Comparison of ENCODE assay signal across 8 cellular contexts in genomic region chr11:59142530-59143507, GRCh38. TPM values are rescaled to one million over a fixed set of nuclear protein-coding genes. Genes with fewer than 3 reads are reported as not detected.
DNase-seq lines count a peak whose midpoint lies in the region; ATAC-seq and TF ChIP-seq lines count a peak whose summit lies in the region.

TSS of gene FAM111A (plus strand) at chr11:59142856. CDS start at chr11:59148873, 6,017 bp downstream.

- H3K9me3 ChIP-seq in left ventricle myocardium inferior (replicated peaks) = no peaks in the 10 kb centered on the region
- no peaks in the 10 kb centered on the region for H3K9me3 ChIP-seq in upper lobe of left lung

- peaks cover 36% of the 10 kb centered on the region for H3K4me1 ChIP-seq in left ventricle myocardium inferior
- peaks cover 19 to 40% (median 28%) of the 10 kb centered on the region in 4 donors for H3K4me1 ChIP-seq in upper lobe of left lung

- H3K4me3 ChIP-seq in HFF-Myc (replicated peaks; ENCODE audit: low read depth, low read length) = peak within 1 kb of the TSS; percentile 63
- peak within 1 kb of the TSS; percentile 78 for H3K4me3 ChIP-seq in left ventricle myocardium inferior
- H3K4me3 ChIP-seq in upper lobe of left lung = peak within 1 kb of the TSS; percentile 59 to 94 (median 73)

- no peaks in the 10 kb centered on the region for H3K27me3 ChIP-seq in left ventricle myocardium inferior (ENCODE audit: low read depth)
- H3K27me3 ChIP-seq in upper lobe of left lung = no peaks in the 10 kb centered on the region

- TF ChIP-seq CTCF in GM10266 (IDR thresholded peaks at IDR 0.05; ENCODE audit: control insufficient read depth, insufficient read depth, low read depth, missing control alignments) (peak; percentile 71), HFF-Myc (IDR thresholded peaks at IDR 0.05; ENCODE audit: low read depth, low read length, missing control alignments) (no peak), left ventricle myocardium inferior (IDR thresholded peaks at IDR 0.05; ENCODE audit: borderline replicate concordance) (peak; percentile 37), upper lobe of left lung (IDR thresholded peaks at IDR 0.05) (peak in 2 of 6 experiments; percentile 28 to 33)

- ATAC-seq in upper lobe of left lung (ENCODE audit: low FRiP score in 2 of 2) = peak; percentile 96 to 97

- intact Hi-C loops in T-helper 1 cell treated with Interleukin-12 subunit alpha and Interleukin-12 subunit beta and Interleukin-4 antibody, amounts not matched to agents 30 ng/mL and 1 ng/mL, for 36 hours (cut with micrococcal nuclease) = loop anchor here (1.0 to 10.0 kb wide), 16 partner anchors 15 to 1806 kb away; partner anchors contain the start of genes FAM111B, MED19, MRPL16 and P2RX3
- intact Hi-C loops in left ventricle myocardium inferior (cut with micrococcal nuclease) (no loop called here), posterior vena cava (cut with DNase I) (loop anchor here in 1 of 2 donors (5.0 kb wide), 1 partner anchor 1821 kb away; the partner anchor contains the start of gene TNKS1BP1)

- WGBS in upper lobe of left lung, 2 donors = 0% methylated on average over 34 to 50 of the region's 50 CpGs

- H3K27ac ChIP-seq in left ventricle myocardium inferior (replicated peaks) = peak within 1 kb of the TSS; percentile 90
- H3K27ac ChIP-seq in upper lobe of left lung = peak within 1 kb of the TSS; percentile 94 to 97 (median 97)

- no peak for TF ChIP-seq EP300 in upper lobe of left lung (IDR thresholded peaks at IDR 0.05)

- TF ChIP-seq POLR2A in upper lobe of left lung (IDR thresholded peaks at IDR 0.05) = peak in 3 of 4 donors; percentile 38 to 73 (median 42)

- DNase-seq in GM10266 (ENCODE audit: extremely low spot score) (peak; percentile 84), HFF-Myc (ENCODE audit: extremely low read depth, low read depth) (peak; percentile 52), MV-4-11 (lab: John Stamatoyannopoulos, UW) (peak; percentile 86), amniotic epithelial cell (ENCODE audit: low read depth) (peak; percentile 77), left ventricle myocardium inferior (peak; percentile 90), posterior vena cava (ENCODE audit: low spot score) (peak; percentile 96), upper lobe of left lung (peak; percentile 91 to 96)

- H3K36me3 ChIP-seq in left ventricle myocardium inferior (peaks cover 9% of the 10 kb centered on the region), upper lobe of left lung (peaks cover 0 to 12% (median 0%) of the 10 kb centered on the region in 4 donors)

RNA-seq across cellular contexts. Expression of gene FAM111A, which starts in this region (rescaled TPM):
- total RNA-seq in T-helper 1 cell treated with Interleukin-12 subunit alpha and Interleukin-12 subunit beta and Interleukin-4 antibody, amounts not matched to agents 30 ng/mL and 1 ng/mL, for 36 hours = 121 and 122 TPM in 2 replicates
- total RNA-seq in left ventricle myocardium inferior (9.6 TPM), posterior vena cava (10 to 100 TPM; 15.5 to 23.6 TPM), upper lobe of left lung (10 to 100 TPM; 29.9 to 78.6 (median 53.8) TPM)

Comparison
In these comparisons a context has a peak if more than half of its experiments do, and no peak if none do; other contexts are left out.
1. Peak in every context shown above with its lines: DNase-seq, ATAC-seq, H3K4me3 ChIP-seq and H3K27ac ChIP-seq.